14 cellular contexts compared by ENCODE assay signal in genomic region chr5:8188874-8189588, GRCh38.
DNase-seq lines count a peak whose midpoint lies in the region; ATAC-seq lines count a peak whose summit lies in the region.
"Had no signal": no experiment of that assay in that cellular context is flagged by ENCODE, and none has a peak within 500 bp of the region (broad histone marks: within the 10 kb centered on the region; RNA-seq: fewer than 3 reads in every experiment).

No MANE protein-coding gene starts in this region.

- peaks cover 3% of the 10 kb centered on the region; the same call in 1 of the 2 replicates for H3K9me3 ChIP-seq in MG63
- H3K9me3 ChIP-seq: lower lobe of right lung, SJSA1 had no signal

- ATAC-seq in GM21619 (IDR thresholded peaks at IDR 0.05; ENCODE audit: unreplicated experiment) (no peak), HG03457 (IDR thresholded peaks at IDR 0.05; ENCODE audit: unreplicated experiment) (no peak), HG03571 (IDR thresholded peaks at IDR 0.05; ENCODE audit: unreplicated experiment) (no peak)
- ATAC-seq: lower lobe of right lung; natural killer cell treated with Interleukin-12 subunit alpha and Interleukin-12 subunit beta and Interleukin-15 and Interleukin-18, amount 100 ng/mL, for 72 hours had no signal

- no peaks in the 10 kb centered on the region for H3K36me3 ChIP-seq in MG63
- H3K36me3 ChIP-seq: lower lobe of right lung, SJSA1 had no signal

- no peak overlapping the region for H3K4me3 ChIP-seq in MG63
- H3K4me3 ChIP-seq: lower lobe of right lung, SJSA1 had no signal

- no peaks in the 10 kb centered on the region for H3K27me3 ChIP-seq in MG63
- H3K27me3 ChIP-seq: SJSA1 had no signal

- DNase-seq in DMS53 (lab: John Stamatoyannopoulos, UW) (peak; percentile 59), NCI-H1092 (lab: John Stamatoyannopoulos, UW) (peak; percentile 64), NCI-H774 (lab: John Stamatoyannopoulos, UW) (peak; percentile 96), left kidney (ENCODE audit: low read depth, low spot score) (peak; percentile 11), MG63 (no peak)
- DNase-seq: activated CD4-positive, alpha-beta T cell treated with anti-CD3 and anti-CD28 coated beads for 1 hour; activated naive CD4-positive, alpha-beta T cell treated with anti-CD3 and anti-CD28 coated beads for 36 hours; lower lobe of right lung; T-helper 9 cell had no signal
